ENCODE assay signal across 21 cellular contexts in genomic region chr11:62844154-62844553, GRCh38. TPM values are rescaled to one million over a fixed set of nuclear protein-coding genes. Genes with fewer than 3 reads are reported as not detected.
"Had no signal": no experiment of that assay in that cellular context is flagged by ENCODE, and none has a peak within 500 bp of the region (broad histone marks: within the 10 kb centered on the region; RNA-seq: fewer than 3 reads in every experiment).

No MANE protein-coding gene starts in this region.

- DNase-seq: KBM-7, MG63, NCI-H1092, NCI-H1105 treated with DMSO at 0.1 percent for 48 hours, NCI-H1417 treated with DMSO at 0.1 percent for 48 hours, NCI-H146, NCI-H1694 treated with DMSO at 0.1 percent for 48 hours, NCI-H1930, NCI-H2081, NCI-H2107, NCI-H226, NCI-H446, NCI-H510A, NCI-H524 treated with DMSO at 0.1 percent for 48 hours, NCI-H69, NCI-H774, Right ventricle myocardium superior, RPMI8226, SIG-M5 had no signal

RNA-seq across cellular contexts. Expression of gene TEX54, which starts 11.5 kb away (rescaled TPM):
- total RNA-seq: LHCN-M2, Right ventricle myocardium superior, SJSA1 had no signal
